Comparison of ENCODE assay signal across 8 cellular contexts in genomic region chr5:30040483-30041116, GRCh38.
DNase-seq lines count a peak whose midpoint lies in the region; ATAC-seq, FAIRE-seq and TF ChIP-seq lines count a peak whose summit lies in the region.

No MANE protein-coding gene starts in this region.

- intact Hi-C loops in HepG2 (cut with micrococcal nuclease; ENCODE audit: unreplicated experiment), result loop anchor here (5.0 kb wide), 1 partner anchor 1147 kb away; no protein-coding TSS in a partner anchor

- ATAC-seq in HG03439 (IDR thresholded peaks at IDR 0.05; ENCODE audit: unreplicated experiment), result peak; percentile 74
- peak; percentile 97 for ATAC-seq in HepG2
- no peak for ATAC-seq in GM18517 (IDR thresholded peaks at IDR 0.05; ENCODE audit: unreplicated experiment)
- ATAC-seq in effector memory CD8-positive, alpha-beta T cell (replicated peaks), result no peak
- ATAC-seq in GM21576 (IDR thresholded peaks at IDR 0.05; ENCODE audit: unreplicated experiment), result no peak

- TF ChIP-seq CTCF in GM10266 (IDR thresholded peaks at IDR 0.05; ENCODE audit: control insufficient read depth, insufficient read depth, low read depth, missing control alignments), result peak; percentile 68
- TF ChIP-seq CTCF in astrocyte of the spinal cord (IDR thresholded peaks at IDR 0.05; ENCODE audit: low read depth, low read length), result peak; percentile 89
- TF ChIP-seq CTCF in HepG2 (CRISPR knock-in tag; IDR thresholded peaks at IDR 0.05), result peak; percentile 86

- FAIRE-seq in HepG2 (lab: Jason Lieb, UNC), result peak; percentile 63

- TF ChIP-seq POLR2A in HepG2 (IDR thresholded peaks at IDR 0.05; ENCODE audit: insufficient read depth in 1 of 2, low read depth in 2 of 2, low read length in 2 of 2), result no peak

- no peak overlapping the region for H3K4me3 Mint-ChIP-seq in effector memory CD8-positive, alpha-beta T cell

- peak overlapping the region; percentile 32 for H3K4me2 ChIP-seq in HepG2 (ENCODE audit: low read depth, low read length)

- no peak overlapping the region for H2AFZ ChIP-seq in HepG2 (ENCODE audit: low read length)

- no TSS peak for BruUV-seq in HepG2 (replicated peaks; lab: Mats Ljungman, UMichigan)

- H3K27ac Mint-ChIP-seq in effector memory CD8-positive, alpha-beta T cell, result no peak overlapping the region

- no peaks in the 10 kb centered on the region for H3K4me1 Mint-ChIP-seq in effector memory CD8-positive, alpha-beta T cell (ENCODE audit: low read depth in 2 of 2)

- H3K9me3 ChIP-seq in HepG2 (ENCODE audit: low read length), result no peaks in the 10 kb centered on the region

- TF ChIP-seq EP300 in HepG2 (IDR thresholded peaks at IDR 0.05; ENCODE audit: low read depth in 2 of 2, low read length in 2 of 2), result no peak
- no peak for TF ChIP-seq EP300 in HepG2 (CRISPR knock-in tag; IDR thresholded peaks at IDR 0.05; ENCODE audit: borderline replicate concordance)

- no peaks in the 10 kb centered on the region for H3K4me1 ChIP-seq in HepG2 (ENCODE audit: insufficient read depth, low read length)

- H3K36me3 ChIP-seq in HepG2 (replicated peaks in 1 of 2; ENCODE audit: control insufficient read depth in 1 of 2, insufficient read depth in 2 of 2, low read length in 2 of 2), result no peaks in the 10 kb centered on the region

- no peaks in the 10 kb centered on the region for H3K27me3 Mint-ChIP-seq in effector memory CD8-positive, alpha-beta T cell

- no peak overlapping the region for H3K4me3 ChIP-seq in astrocyte of the spinal cord (ENCODE audit: low read depth, low read length)
- no peak overlapping the region for H3K4me3 ChIP-seq in HepG2 (replicated peaks in 1 of 3; ENCODE audit: insufficient read depth in 1 of 3, low read depth in 2 of 3, low read length in 3 of 3)

- H3K27ac ChIP-seq in HepG2 (ENCODE audit: extremely low read length, insufficient read depth, low read length), result no peak overlapping the region

- CTCF ChIA-PET in HepG2 (lab: Yijun Ruan, JAX; ENCODE audit: low intra/inter-chr PET ratio, low total read pairs), result interaction anchor here (1.3 to 1.5 kb wide), 3 partner anchors 1146 to 1230 kb away, joined by 3 to 8 read pairs (median 6); no protein-coding TSS in a partner anchor

- H4K20me1 ChIP-seq in HepG2 (ENCODE audit: insufficient read depth, low read length), result no peaks in the 10 kb centered on the region

- H3K79me2 ChIP-seq in HepG2 (ENCODE audit: insufficient read depth, low read length), result no peaks in the 10 kb centered on the region

- H3K27me3 ChIP-seq in HepG2 (ENCODE audit: control insufficient read depth in 1 of 2, insufficient read depth in 2 of 2, low read length in 2 of 2), result no peaks in the 10 kb centered on the region

- 1% methylated on average over 6 of the region's 6 CpGs for WGBS in HepG2 (ENCODE audit: low lambda C conversion rate)

- H3K9ac ChIP-seq in HepG2 (ENCODE audit: insufficient read depth, low read depth, low read length), result no peak overlapping the region

- in situ Hi-C loops in astrocyte of the spinal cord (cut with HindIII; ENCODE audit: low sequenced_read_pairs) (no loop called here), HepG2 (cut with HindIII; ENCODE audit: extremely low pct_ligation_motif_present, low pct_unique_long_range_greater_than_20kb) (loop anchor here (25.0 kb wide), 1 partner anchor 1197 kb away; no protein-coding TSS in a partner anchor)

- DNase-seq in GM10266 (ENCODE audit: extremely low spot score) (peak; percentile 27), NCI-H510A treated with DMSO at 0.1 percent for 48 hours (lab: John Stamatoyannopoulos, UW) (peak; percentile 77), astrocyte of the spinal cord (ENCODE audit: low read depth, low spot score) (peak; percentile 83), HepG2 (ENCODE audit: low spot score) (peak; percentile 69)
- DNase-seq in effector memory CD8-positive, alpha-beta T cell, result no peak

- TF ChIP-seq RAD21 in HepG2 (CRISPR knock-in tag; IDR thresholded peaks at IDR 0.05), result peak; percentile 68

- POLR2A ChIA-PET in HepG2 (lab: Yijun Ruan, JAX), result no interaction called here

- no peaks in the 10 kb centered on the region for H3K36me3 Mint-ChIP-seq in effector memory CD8-positive, alpha-beta T cell (ENCODE audit: insufficient read depth)

- peaks cover 7 to 11% of the 10 kb centered on the region in 2 donors for H3K9me3 Mint-ChIP-seq in effector memory CD8-positive, alpha-beta T cell

TF ChIP-seq in HepG2, 621 proteins besides CTCF, POLR2A, EP300 and RAD21:
- TF ChIP-seq ZNF574 (CRISPR knock-in tag; IDR thresholded peaks at IDR 0.05) (peak; percentile 93), SOX13 (IDR thresholded peaks at IDR 0.05) (no peak), SOX13 (CRISPR knock-in tag; conservative IDR thresholded peaks at IDR 0.05 in 1 of 2, IDR thresholded peaks at IDR 0.05 in 1 of 2) (no peak), ZNF383 (CRISPR knock-in tag; IDR thresholded peaks at IDR 0.05; ENCODE audit: borderline replicate concordance) (no peak), FOXK2 (IDR thresholded peaks at IDR 0.05) (no peak), SMC3 (IDR thresholded peaks at IDR 0.05; ENCODE audit: low read length) (peak; percentile 79), STAG1 (CRISPR knock-in tag; IDR thresholded peaks at IDR 0.05) (peak; percentile 89), ZMYM4 (CRISPR knock-in tag; IDR thresholded peaks at IDR 0.05) (peak; percentile 64)

Comparison
In these comparisons a context has a peak if more than half of its experiments do, and no peak if none do; other contexts are left out.
1. DNase-seq: peak in GM10266 (single experiment), NCI-H510A treated with DMSO at 0.1 percent for 48 hours (single experiment), astrocyte of the spinal cord (single experiment) and HepG2 (single experiment); none in effector memory CD8-positive, alpha-beta T cell (0 of 3).
2. ATAC-seq: peak in HG03439 (single experiment) and HepG2 (single experiment); none in GM18517 (single experiment), effector memory CD8-positive, alpha-beta T cell (single experiment) and GM21576 (single experiment).
3. Peak in every context shown above with its lines, with median percentiles within 50 percentile points of each other: CTCF ChIP-seq.